ENCODE assay signal across 27 cellular contexts in genomic region chr3:164303894-164304293, GRCh38.
"Had no signal": no experiment of that assay in that cellular context is flagged by ENCODE, and none has a peak within 500 bp of the region (broad histone marks: within the 10 kb centered on the region; RNA-seq: fewer than 3 reads in every experiment).

No MANE protein-coding gene starts in this region.

- H3K4me3 Mint-ChIP-seq: dendritic cell treated with granulocyte-macrophage colony-stimulating factor and Interleukin-4, amounts not matched to agents 40 ng/mL and 50 ng/mL, for 4 days; effector memory CD8-positive, alpha-beta T cell had no signal

- DNase-seq: colonic mucosa; cortex of kidney; dermis blood vessel endothelial cell; dorsolateral prefrontal cortex; effector CD4-positive, alpha-beta T cell; effector CD8-positive, alpha-beta T cell; effector memory CD4-positive, alpha-beta T cell; effector memory CD8-positive, alpha-beta T cell; erythroblast; esophagus squamous epithelium; foreskin fibroblast; foreskin keratinocyte; foreskin melanocyte; gastrocnemius medialis; glutamatergic neuron; head of caudate nucleus; heart left ventricle; heart right ventricle had no signal

- FAIRE-seq: colon, endometrium, endothelial cell of umbilical vein had no signal

- H3K4me3 ChIP-seq: colonic mucosa, coronary artery, dorsolateral prefrontal cortex, esophagus muscularis mucosa, esophagus squamous epithelium, gastrocnemius medialis, gastroesophageal sphincter, heart left ventricle, heart right ventricle had no signal

- H3K27ac ChIP-seq: colonic mucosa, coronary artery, dorsolateral prefrontal cortex, epithelial cell of prostate, esophagus muscularis mucosa, esophagus squamous epithelium, foreskin keratinocyte, gastrocnemius medialis, gastroesophageal sphincter, heart left ventricle, heart right ventricle had no signal

- H3K4me1 ChIP-seq: colonic mucosa, esophagus squamous epithelium, foreskin keratinocyte, gastrocnemius medialis, gastroesophageal sphincter, heart left ventricle, heart right ventricle had no signal

- H3K9me3 ChIP-seq: colonic mucosa, esophagus muscularis mucosa, esophagus squamous epithelium, gastrocnemius medialis, gastroesophageal sphincter, heart left ventricle had no signal

- H3K27me3 Mint-ChIP-seq: dendritic cell treated with granulocyte-macrophage colony-stimulating factor and Interleukin-4, amounts not matched to agents 40 ng/mL and 50 ng/mL, for 4 days; effector memory CD8-positive, alpha-beta T cell had no signal

- H3K27ac Mint-ChIP-seq: dendritic cell treated with granulocyte-macrophage colony-stimulating factor and Interleukin-4, amounts not matched to agents 40 ng/mL and 50 ng/mL, for 4 days; effector memory CD8-positive, alpha-beta T cell had no signal

- H3K36me3 ChIP-seq: colonic mucosa, esophagus muscularis mucosa, esophagus squamous epithelium, gastrocnemius medialis, gastroesophageal sphincter, heart left ventricle, heart right ventricle had no signal

- H3K27me3 ChIP-seq: colonic mucosa, dorsolateral prefrontal cortex, esophagus muscularis mucosa, esophagus squamous epithelium, foreskin keratinocyte, gastrocnemius medialis, gastroesophageal sphincter, heart left ventricle, heart right ventricle had no signal

- ATAC-seq: effector memory CD8-positive, alpha-beta T cell; esophagus mucosa; foreskin keratinocyte; gastrocnemius medialis; gastroesophageal sphincter; heart left ventricle; heart right ventricle had no signal
